10 cellular contexts compared by ENCODE assay signal in the genomic region with DNA sequence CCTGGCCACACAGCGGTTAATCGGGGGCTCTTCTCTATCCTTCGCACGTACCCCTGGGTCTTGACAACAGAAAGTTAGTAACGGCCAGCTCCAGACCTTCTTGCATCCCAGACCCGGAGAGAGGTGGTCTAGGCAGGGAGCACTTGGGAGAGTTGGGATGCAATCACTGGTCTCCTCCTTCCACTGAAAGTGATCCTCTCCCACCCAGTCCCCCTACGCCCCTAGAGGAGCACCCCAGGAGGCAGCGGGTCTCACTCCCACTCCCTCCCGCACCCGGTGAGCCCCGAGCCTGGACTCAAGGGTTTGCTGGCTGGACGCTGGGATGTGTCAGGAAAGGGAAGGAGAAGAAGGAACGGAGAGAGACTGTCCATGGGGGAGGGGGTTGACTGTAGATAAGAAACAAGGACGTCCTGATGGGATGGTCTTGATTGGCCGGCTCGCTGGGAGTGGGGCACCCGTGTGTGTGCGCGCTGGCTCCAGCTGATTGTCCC. TPM values are rescaled to one million over a fixed set of nuclear protein-coding genes. Genes with fewer than 3 reads are reported as not detected.
DNase-seq lines count a peak whose midpoint lies in the region; ATAC-seq and TF ChIP-seq lines count a peak whose summit lies in the region.
"Had no signal": no experiment of that assay in that cellular context is flagged by ENCODE, and none has a peak within 500 bp of the region (broad histone marks: within the 10 kb centered on the region; RNA-seq: fewer than 3 reads in every experiment).

No MANE protein-coding gene starts in this region.

- H3K4me3 ChIP-seq in H7 (ENCODE audit: insufficient read depth, low read depth, low read length) (peak overlapping the region; percentile 68), right cardiac atrium (ENCODE audit: low read length) (peak overlapping the region; percentile 63), gastrocnemius medialis (peak overlapping the region; percentile 64 to 84 (median 64))

- H3K9me3 Mint-ChIP-seq in activated T-cell treated with anti-CD3 and anti-CD28 coated beads, Interleukin-2, amount 50 U/mL, for 72 hours: no peaks in the 10 kb centered on the region

- no peak for ATAC-seq in activated T-cell treated with anti-CD3 and anti-CD28 coated beads, Interleukin-2, amount 50 U/mL, for 72 hours (replicated peaks in 1 of 2)
- ATAC-seq in right cardiac atrium (peak in 1 of 2 donors; percentile 25), gastrocnemius medialis (no peak), GM21717 (IDR thresholded peaks at IDR 0.05; ENCODE audit: unreplicated experiment) (no peak), HG03520 (IDR thresholded peaks at IDR 0.05; ENCODE audit: unreplicated experiment) (no peak), HG03097 (IDR thresholded peaks at IDR 0.05; ENCODE audit: low FRiP score, unreplicated experiment) (no peak)

- H3K27me3 Mint-ChIP-seq in activated T-cell treated with anti-CD3 and anti-CD28 coated beads, Interleukin-2, amount 50 U/mL, for 72 hours (ENCODE audit: low read depth): peaks cover 60% of the 10 kb centered on the region

- WGBS in right cardiac atrium: under 1% methylated on average over 19 of the region's 19 CpGs

- H3K4me3 Mint-ChIP-seq in activated T-cell treated with anti-CD3 and anti-CD28 coated beads, Interleukin-2, amount 50 U/mL, for 72 hours: peak overlapping the region; percentile 71 to 77

- TF ChIP-seq POLR2A in gastrocnemius medialis (IDR thresholded peaks at IDR 0.05): no peak

- peaks cover 5 to 6% of the 10 kb centered on the region in 2 donors for H3K36me3 Mint-ChIP-seq in activated T-cell treated with anti-CD3 and anti-CD28 coated beads, Interleukin-2, amount 50 U/mL, for 72 hours (ENCODE audit: insufficient read depth in 2 of 2)

- H3K4me1 ChIP-seq in right cardiac atrium (ENCODE audit: control insufficient read depth, insufficient read depth, low read length): no peaks in the 10 kb centered on the region
- peaks cover 7 to 33% of the 10 kb centered on the region in 2 donors for H3K4me1 ChIP-seq in gastrocnemius medialis

- no peak for TF ChIP-seq CTCF in gastrocnemius medialis (IDR thresholded peaks at IDR 0.05 in 4 of 5, conservative IDR thresholded peaks at IDR 0.05 in 1 of 5)

- H3K27ac ChIP-seq in right cardiac atrium (ENCODE audit: low read length): no peak overlapping the region
- no peak overlapping the region for H3K27ac ChIP-seq in gastrocnemius medialis

- in situ Hi-C loops in gastrocnemius medialis (cut with MboI; ENCODE audit: low sequenced_read_pairs in 4 of 4): no loop called here

- H3K36me3 ChIP-seq in H7 (replicated peaks; ENCODE audit: control insufficient read depth, insufficient read depth, low read length): no peaks in the 10 kb centered on the region
- H3K36me3 ChIP-seq in gastrocnemius medialis: no peaks in the 10 kb centered on the region

- H3K27me3 ChIP-seq in H7 (ENCODE audit: control insufficient read depth, insufficient read depth, low read length): peaks cover 59% of the 10 kb centered on the region
- H3K27me3 ChIP-seq in right cardiac atrium (ENCODE audit: control insufficient read depth, insufficient read depth): no peaks in the 10 kb centered on the region
- H3K27me3 ChIP-seq in gastrocnemius medialis: peaks cover 18 to 26% (median 21%) of the 10 kb centered on the region in 3 donors

- H3K9me3 ChIP-seq in right cardiac atrium (ENCODE audit: control insufficient read depth, low read length) (no peaks in the 10 kb centered on the region), gastrocnemius medialis (no peaks in the 10 kb centered on the region)

- DNase-seq in H7: peak; percentile 57
- DNase-seq in activated T-cell treated with anti-CD3 and anti-CD28 coated beads, Interleukin-2, amount 50 U/mL, for 72 hours: no peak
- DNase-seq in right cardiac atrium: no peak
- DNase-seq in gastrocnemius medialis: no peak
- DNase-seq in DMS114 treated with DMSO at 0.1 percent for 48 hours (lab: John Stamatoyannopoulos, UW; ENCODE audit: unreplicated experiment): no peak
- DNase-seq: cerebellar nuclear complex, SHP77 had no signal

- H3K27ac Mint-ChIP-seq in activated T-cell treated with anti-CD3 and anti-CD28 coated beads, Interleukin-2, amount 50 U/mL, for 72 hours: no peak overlapping the region

- H3K4me1 Mint-ChIP-seq in activated T-cell treated with anti-CD3 and anti-CD28 coated beads, Interleukin-2, amount 50 U/mL, for 72 hours (ENCODE audit: low read depth): peaks cover 32% of the 10 kb centered on the region

- intact Hi-C loops in right cardiac atrium (cut with DNase I) (no loop called here), gastrocnemius medialis (cut with DNase I; ENCODE audit: low total_unique reads) (no loop called here)

RNA-seq across cellular contexts. Expression of gene RORB, which starts 2.0 kb away (rescaled TPM):
- total RNA-seq in H7 (2014; rRNA removed; shearing (Covaris generic)): 0.52 and 0.73 TPM in 2 replicates
- under 1 TPM; 0.14 TPM for total RNA-seq in activated T-cell treated with anti-CD3 and anti-CD28 coated beads, Interleukin-2, amount 50 U/mL, for 72 hours
- total RNA-seq in right cardiac atrium (1 to 10 TPM in 2 of 4 donors, under 1 TPM in 2; 0.57 to 3.4 (median 1.1) TPM), gastrocnemius medialis (under 1 TPM in 1 of 4 donors, not detected in 3; 0.10 TPM)
- 0.54 TPM for polyA plus RNA-seq in right cardiac atrium
